Comparison of ENCODE assay signal across 18 cellular contexts in the genomic region with DNA sequence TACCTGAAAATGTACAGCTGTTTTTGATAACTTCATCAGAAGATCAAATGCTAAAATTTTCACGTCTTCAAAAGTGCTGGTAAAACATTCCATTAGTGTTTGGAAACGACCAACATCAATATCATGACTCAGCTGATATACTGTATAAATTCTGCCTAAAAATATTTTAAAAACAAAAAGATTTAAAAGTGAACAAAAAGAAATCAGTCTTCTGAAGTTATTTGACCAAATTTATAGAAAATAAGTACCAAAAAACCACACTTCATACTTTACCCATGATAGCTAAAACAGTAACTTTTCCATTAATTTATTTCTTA. TPM values are rescaled to one million over a fixed set of nuclear protein-coding genes. Genes with fewer than 3 reads are reported as not detected.
DNase-seq lines count a peak whose midpoint lies in the region; ATAC-seq lines count a peak whose summit lies in the region.
"Had no signal": no experiment of that assay in that cellular context is flagged by ENCODE, and none has a peak within 500 bp of the region (broad histone marks: within the 10 kb centered on the region; RNA-seq: fewer than 3 reads in every experiment).

No MANE protein-coding gene starts in this region.

- POLR2A ChIA-PET in activated CD4-positive, alpha-beta T cell treated with anti-CD3 and anti-CD28 coated beads for 36 hours (lab: Charles Lee), result interaction anchor here (1.6 kb wide), 1 partner anchor 9 kb away, joined by 3 read pairs; no protein-coding TSS in a partner anchor
- POLR2A ChIA-PET in activated CD8-positive, alpha-beta T cell treated with anti-CD3 and anti-CD28 coated beads, Interleukin-2, amount 10 ng/mL, durations not matched to agents 7 days and 5 days (lab: Charles Lee), result interaction anchor here (0.8 to 1.1 kb wide), 3 partner anchors 18 to 334 kb away, joined by 3 read pairs; partner anchors contain the start of genes THADA and ZFP36L2

- DNase-seq in activated CD4-positive, alpha-beta T cell treated with anti-CD3 and anti-CD28 coated beads for 36 hours, result no peak
- no peak for DNase-seq in activated CD4-positive, alpha-beta T cell treated with anti-CD3 and anti-CD28 coated beads, Interleukin-2, amount 50 U/mL, for 1 hour
- DNase-seq in stimulated activated naive CD8-positive, alpha-beta T cell treated with anti-CD3 and anti-CD28 coated beads, Interleukin-15, amount 100 ng/mL, for 72 hours, result no peak
- DNase-seq in activated naive CD4-positive, alpha-beta T cell treated with anti-CD3 and anti-CD28 coated beads, Interleukin-2, amount 50 U/mL, for 72 hours (ENCODE audit: low spot score in 2 of 2), result no peak
- DNase-seq in stimulated activated effector memory CD8-positive, alpha-beta T cell treated with anti-CD3 and anti-CD28 coated beads, Interleukin-12 subunit alpha, Interleukin-12 subunit beta, amount 100 ng/mL, for 72 hours (ENCODE audit: low spot score in 2 of 2), result no peak
- no peak for DNase-seq in activated CD8-positive, alpha-beta T cell treated with anti-CD3 and anti-CD28 coated beads, Interleukin-2, amount 10 ng/mL, durations not matched to agents 7 days and 5 days
- DNase-seq: 8988T, COR-L47, DMS153, Kasumi-1, NCI-H187 treated with DMSO at 0.1 percent for 48 hours, NCI-H446 treated with DMSO at 0.1 percent for 48 hours, NCI-H748 treated with DMSO at 0.1 percent for 48 hours, Peyer's patch, Right ventricle myocardium superior had no signal

- CTCF ChIA-PET in activated CD4-positive, alpha-beta T cell treated with anti-CD3 and anti-CD28 coated beads for 36 hours (lab: Charles Lee), result interaction anchor here (0.6 to 2.6 kb wide), 11 partner anchors 10 to 719 kb away, joined by 3 to 22 read pairs (median 3); no protein-coding TSS in a partner anchor
- CTCF ChIA-PET in activated CD8-positive, alpha-beta T cell treated with anti-CD3 and anti-CD28 coated beads, Interleukin-2, amount 10 ng/mL, durations not matched to agents 7 days and 5 days (lab: Charles Lee), result interaction anchor here (1.0 to 3.0 kb wide), 9 partner anchors 9 to 732 kb away, joined by 3 to 30 read pairs (median 4); partner anchors contain the start of gene THADA

- peak overlapping the region; percentile 87 for H3K27ac Mint-ChIP-seq in activated CD4-positive, alpha-beta T cell treated with anti-CD3 and anti-CD28 coated beads for 36 hours
- H3K27ac Mint-ChIP-seq in stimulated activated naive CD8-positive, alpha-beta T cell treated with anti-CD3 and anti-CD28 coated beads, Interleukin-15, Interleukin-2, amounts not matched to agents 100 ng/mL and 50 ng/mL, for 24 hours, result peak overlapping the region; percentile 80
- H3K27ac Mint-ChIP-seq in stimulated activated naive CD8-positive, alpha-beta T cell treated with anti-CD3 and anti-CD28 coated beads, Interleukin-15, amount 100 ng/mL, for 72 hours, result no peak overlapping the region
- peak overlapping the region; percentile 83 to 91 for H3K27ac Mint-ChIP-seq in activated naive CD4-positive, alpha-beta T cell treated with anti-CD3 and anti-CD28 coated beads, Interleukin-2, amount 50 U/mL, for 72 hours
- peak overlapping the region; percentile 74 for H3K27ac Mint-ChIP-seq in stimulated activated effector memory CD8-positive, alpha-beta T cell treated with anti-CD3 and anti-CD28 coated beads, Interleukin-12 subunit alpha, Interleukin-12 subunit beta, amount 100 ng/mL, for 72 hours
- no peak overlapping the region for H3K27ac Mint-ChIP-seq in activated CD8-positive, alpha-beta T cell treated with anti-CD3 and anti-CD28 coated beads, Interleukin-2, amount 10 ng/mL, durations not matched to agents 7 days and 5 days

- H3K4me3 Mint-ChIP-seq in activated CD4-positive, alpha-beta T cell treated with anti-CD3 and anti-CD28 coated beads for 36 hours, result no peak overlapping the region
- H3K4me3 Mint-ChIP-seq in stimulated activated naive CD8-positive, alpha-beta T cell treated with anti-CD3 and anti-CD28 coated beads, Interleukin-15, Interleukin-2, amounts not matched to agents 100 ng/mL and 50 ng/mL, for 24 hours, result no peak overlapping the region
- peak overlapping the region in 1 of 2 donors; percentile 58 for H3K4me3 Mint-ChIP-seq in stimulated activated naive CD8-positive, alpha-beta T cell treated with anti-CD3 and anti-CD28 coated beads, Interleukin-15, amount 100 ng/mL, for 72 hours
- H3K4me3 Mint-ChIP-seq in stimulated activated effector memory CD8-positive, alpha-beta T cell treated with anti-CD3 and anti-CD28 coated beads, Interleukin-12 subunit alpha, Interleukin-12 subunit beta, amount 100 ng/mL, for 72 hours, result peak overlapping the region; percentile 51
- no peak overlapping the region for H3K4me3 Mint-ChIP-seq in activated CD8-positive, alpha-beta T cell treated with anti-CD3 and anti-CD28 coated beads, Interleukin-2, amount 10 ng/mL, durations not matched to agents 7 days and 5 days

- peaks cover 60% of the 10 kb centered on the region for H3K36me3 Mint-ChIP-seq in activated CD4-positive, alpha-beta T cell treated with anti-CD3 and anti-CD28 coated beads for 36 hours (ENCODE audit: low read depth)
- peaks cover 74% of the 10 kb centered on the region for H3K36me3 Mint-ChIP-seq in stimulated activated naive CD8-positive, alpha-beta T cell treated with anti-CD3 and anti-CD28 coated beads, Interleukin-15, Interleukin-2, amounts not matched to agents 100 ng/mL and 50 ng/mL, for 24 hours (ENCODE audit: low read depth)
- H3K36me3 Mint-ChIP-seq in activated naive CD4-positive, alpha-beta T cell treated with anti-CD3 and anti-CD28 coated beads, Interleukin-2, amount 50 U/mL, for 72 hours, result peaks cover 19 to 38% of the 10 kb centered on the region in 2 donors
- peaks cover 83% of the 10 kb centered on the region for H3K36me3 Mint-ChIP-seq in stimulated activated effector memory CD8-positive, alpha-beta T cell treated with anti-CD3 and anti-CD28 coated beads, Interleukin-12 subunit alpha, Interleukin-12 subunit beta, amount 100 ng/mL, for 72 hours
- peaks cover 56% of the 10 kb centered on the region for H3K36me3 Mint-ChIP-seq in activated CD8-positive, alpha-beta T cell treated with anti-CD3 and anti-CD28 coated beads, Interleukin-2, amount 10 ng/mL, durations not matched to agents 7 days and 5 days (ENCODE audit: low read depth)

- intact Hi-C loops in activated CD4-positive, alpha-beta T cell treated with anti-CD3 and anti-CD28 coated beads for 36 hours (cut with DNase I, micrococcal nuclease), result no loop called here

- H3K4me1 Mint-ChIP-seq in activated CD4-positive, alpha-beta T cell treated with anti-CD3 and anti-CD28 coated beads for 36 hours, result peaks cover 53% of the 10 kb centered on the region
- peaks cover 48% of the 10 kb centered on the region for H3K4me1 Mint-ChIP-seq in stimulated activated naive CD8-positive, alpha-beta T cell treated with anti-CD3 and anti-CD28 coated beads, Interleukin-15, Interleukin-2, amounts not matched to agents 100 ng/mL and 50 ng/mL, for 24 hours (ENCODE audit: low read depth)
- peaks cover 46% of the 10 kb centered on the region for H3K4me1 Mint-ChIP-seq in stimulated activated naive CD8-positive, alpha-beta T cell treated with anti-CD3 and anti-CD28 coated beads, Interleukin-15, amount 100 ng/mL, for 72 hours
- H3K4me1 Mint-ChIP-seq in stimulated activated effector memory CD8-positive, alpha-beta T cell treated with anti-CD3 and anti-CD28 coated beads, Interleukin-12 subunit alpha, Interleukin-12 subunit beta, amount 100 ng/mL, for 72 hours, result peaks cover 47% of the 10 kb centered on the region
- H3K4me1 Mint-ChIP-seq in activated CD8-positive, alpha-beta T cell treated with anti-CD3 and anti-CD28 coated beads, Interleukin-2, amount 10 ng/mL, durations not matched to agents 7 days and 5 days (ENCODE audit: low read depth), result peaks cover 55% of the 10 kb centered on the region

- H3K27me3 Mint-ChIP-seq in activated CD4-positive, alpha-beta T cell treated with anti-CD3 and anti-CD28 coated beads for 36 hours, result no peaks in the 10 kb centered on the region
- no peaks in the 10 kb centered on the region for H3K27me3 Mint-ChIP-seq in stimulated activated naive CD8-positive, alpha-beta T cell treated with anti-CD3 and anti-CD28 coated beads, Interleukin-15, Interleukin-2, amounts not matched to agents 100 ng/mL and 50 ng/mL, for 24 hours
- H3K27me3 Mint-ChIP-seq in stimulated activated naive CD8-positive, alpha-beta T cell treated with anti-CD3 and anti-CD28 coated beads, Interleukin-15, amount 100 ng/mL, for 72 hours, result no peaks in the 10 kb centered on the region
- no peaks in the 10 kb centered on the region for H3K27me3 Mint-ChIP-seq in activated CD8-positive, alpha-beta T cell treated with anti-CD3 and anti-CD28 coated beads, Interleukin-2, amount 10 ng/mL, durations not matched to agents 7 days and 5 days (ENCODE audit: low read depth)

- H3K9me3 Mint-ChIP-seq in activated CD4-positive, alpha-beta T cell treated with anti-CD3 and anti-CD28 coated beads for 36 hours (ENCODE audit: low read depth), result no peaks in the 10 kb centered on the region
- H3K9me3 Mint-ChIP-seq in stimulated activated naive CD8-positive, alpha-beta T cell treated with anti-CD3 and anti-CD28 coated beads, Interleukin-15, Interleukin-2, amounts not matched to agents 100 ng/mL and 50 ng/mL, for 24 hours, result no peaks in the 10 kb centered on the region
- H3K9me3 Mint-ChIP-seq in stimulated activated naive CD8-positive, alpha-beta T cell treated with anti-CD3 and anti-CD28 coated beads, Interleukin-15, amount 100 ng/mL, for 72 hours, result no peaks in the 10 kb centered on the region
- no peaks in the 10 kb centered on the region for H3K9me3 Mint-ChIP-seq in activated naive CD4-positive, alpha-beta T cell treated with anti-CD3 and anti-CD28 coated beads, Interleukin-2, amount 50 U/mL, for 72 hours
- no peaks in the 10 kb centered on the region for H3K9me3 Mint-ChIP-seq in stimulated activated effector memory CD8-positive, alpha-beta T cell treated with anti-CD3 and anti-CD28 coated beads, Interleukin-12 subunit alpha, Interleukin-12 subunit beta, amount 100 ng/mL, for 72 hours
- H3K9me3 Mint-ChIP-seq in activated CD8-positive, alpha-beta T cell treated with anti-CD3 and anti-CD28 coated beads, Interleukin-2, amount 10 ng/mL, durations not matched to agents 7 days and 5 days (ENCODE audit: insufficient read depth), result no peaks in the 10 kb centered on the region

- no peak for ATAC-seq in activated CD4-positive, alpha-beta T cell treated with anti-CD3 and anti-CD28 coated beads for 36 hours
- no peak for ATAC-seq in stimulated activated naive CD8-positive, alpha-beta T cell treated with anti-CD3 and anti-CD28 coated beads, Interleukin-15, amount 100 ng/mL, for 72 hours
- ATAC-seq in activated naive CD4-positive, alpha-beta T cell treated with anti-CD3 and anti-CD28 coated beads, Interleukin-2, amount 50 U/mL, for 72 hours, result no peak
- ATAC-seq in stimulated activated effector memory CD8-positive, alpha-beta T cell treated with anti-CD3 and anti-CD28 coated beads, Interleukin-12 subunit alpha, Interleukin-12 subunit beta, amount 100 ng/mL, for 72 hours, result no peak
- ATAC-seq in GM21360 (IDR thresholded peaks at IDR 0.05; ENCODE audit: unreplicated experiment), result no peak
- ATAC-seq in activated CD8-positive, alpha-beta T cell treated with anti-CD3 and anti-CD28 coated beads, Interleukin-2, amount 10 ng/mL, durations not matched to agents 7 days and 5 days, result no peak
- ATAC-seq: HCT116 had no signal

RNA-seq across cellular contexts. Expression of gene THADA, which starts 35.6 kb away (rescaled TPM):
- 10 to 100 TPM; 32.5 to 36.6 TPM for total RNA-seq in activated CD4-positive, alpha-beta T cell treated with anti-CD3 and anti-CD28 coated beads for 36 hours
- total RNA-seq in activated naive CD4-positive, alpha-beta T cell treated with anti-CD3 and anti-CD28 coated beads, Interleukin-2, amount 50 U/mL, for 72 hours, result 10 to 100 TPM; 19.3 to 33.5 TPM
- 10 to 100 TPM; 27.0 to 31.9 TPM for total RNA-seq in activated CD8-positive, alpha-beta T cell treated with anti-CD3 and anti-CD28 coated beads, Interleukin-2, amount 10 ng/mL, durations not matched to agents 7 days and 5 days

Comparison
In these comparisons a context has a peak if more than half of its experiments do, and no peak if none do; other contexts are left out.
1. H3K27ac Mint-ChIP-seq: peak in activated CD4-positive, alpha-beta T cell treated with anti-CD3 and anti-CD28 coated beads for 36 hours (single experiment), stimulated activated naive CD8-positive, alpha-beta T cell treated with anti-CD3 and anti-CD28 coated beads, Interleukin-15, Interleukin-2, amounts not matched to agents 100 ng/mL and 50 ng/mL, for 24 hours (single experiment), activated naive CD4-positive, alpha-beta T cell treated with anti-CD3 and anti-CD28 coated beads, Interleukin-2, amount 50 U/mL, for 72 hours (2 of 2) and stimulated activated effector memory CD8-positive, alpha-beta T cell treated with anti-CD3 and anti-CD28 coated beads, Interleukin-12 subunit alpha, Interleukin-12 subunit beta, amount 100 ng/mL, for 72 hours (single experiment); none in stimulated activated naive CD8-positive, alpha-beta T cell treated with anti-CD3 and anti-CD28 coated beads, Interleukin-15, amount 100 ng/mL, for 72 hours (0 of 2) and activated CD8-positive, alpha-beta T cell treated with anti-CD3 and anti-CD28 coated beads, Interleukin-2, amount 10 ng/mL, durations not matched to agents 7 days and 5 days (single experiment).